Comparison of ENCODE assay signal across 16 cellular contexts in the genomic region with DNA sequence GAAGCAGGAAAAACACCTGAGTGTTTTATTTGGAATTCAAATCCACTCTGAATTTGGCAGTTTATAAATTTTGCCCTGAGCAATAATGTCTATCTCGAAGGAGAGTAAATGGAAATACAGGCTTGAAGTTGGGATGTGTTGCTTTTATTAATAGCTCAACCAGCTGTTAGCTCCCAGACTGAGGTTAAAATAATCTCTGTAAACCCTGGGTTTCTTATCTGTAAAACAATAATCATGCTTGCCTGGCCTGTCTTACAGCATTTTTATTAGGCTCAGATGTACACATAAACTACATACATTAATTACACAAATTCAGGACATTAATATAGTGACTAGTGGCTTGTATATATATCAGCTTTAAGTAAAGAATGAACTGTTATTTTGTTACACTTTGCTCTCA.
DNase-seq lines count a peak whose midpoint lies in the region; ATAC-seq and TF ChIP-seq lines count a peak whose summit lies in the region.
"Had no signal": no experiment of that assay in that cellular context is flagged by ENCODE, and none has a peak within 500 bp of the region (broad histone marks: within the 10 kb centered on the region; RNA-seq: fewer than 3 reads in every experiment).

No MANE protein-coding gene starts in this region.

- H3K4me1 ChIP-seq in lower lobe of right lung (peaks cover 43% of the 10 kb centered on the region), stomach (peaks cover 39 to 60% (median 55%) of the 10 kb centered on the region in 4 donors)

- no peaks in the 10 kb centered on the region for H3K27me3 Mint-ChIP-seq in IgD-negative memory B cell
- H3K27me3 Mint-ChIP-seq in brain: no peaks in the 10 kb centered on the region
- no peaks in the 10 kb centered on the region; the same call in 1 of the 2 replicates for H3K27me3 Mint-ChIP-seq in HFFc6 (ENCODE audit: insufficient read depth)
- H3K27me3 Mint-ChIP-seq in activated CD8-positive, alpha-beta T cell treated with anti-CD3 and anti-CD28 coated beads for 36 hours: no peaks in the 10 kb centered on the region
- H3K27me3 Mint-ChIP-seq: activated CD4-positive, alpha-beta memory T cell treated with anti-CD3 and anti-CD28 coated beads for 36 hours; activated naive CD8-positive, alpha-beta T cell treated with anti-CD3 and anti-CD28 coated beads, Interleukin-2, amount 10 ng/mL, durations not matched to agents 7 days and 5 days; stimulated activated naive CD8-positive, alpha-beta T cell treated with anti-CD3 and anti-CD28 coated beads, Interleukin-15, amount 100 ng/mL, for 72 hours had no signal

- no peak overlapping the region for H3K4me3 ChIP-seq in lower lobe of right lung
- H3K4me3 ChIP-seq in stomach: no peak overlapping the region
- H3K4me3 ChIP-seq: ovary had no signal

- no peak for TF ChIP-seq EP300 in stomach (IDR thresholded peaks at IDR 0.05)

- H3K9me3 ChIP-seq in lower lobe of right lung: no peaks in the 10 kb centered on the region
- H3K9me3 ChIP-seq in stomach: no peaks in the 10 kb centered on the region
- H3K9me3 ChIP-seq: ovary had no signal

- H3K36me3 ChIP-seq in lower lobe of right lung: no peaks in the 10 kb centered on the region
- H3K36me3 ChIP-seq in stomach: no peaks in the 10 kb centered on the region
- H3K36me3 ChIP-seq: ovary had no signal

- peaks cover 37 to 52% (median 47%) of the 10 kb centered on the region in 3 donors for H3K4me1 Mint-ChIP-seq in IgD-negative memory B cell
- peaks cover 31% of the 10 kb centered on the region for H3K4me1 Mint-ChIP-seq in brain
- H3K4me1 Mint-ChIP-seq in HFFc6 (ENCODE audit: low read depth): peaks cover 27% of the 10 kb centered on the region
- H3K4me1 Mint-ChIP-seq in activated CD8-positive, alpha-beta T cell treated with anti-CD3 and anti-CD28 coated beads for 36 hours (ENCODE audit: low read depth): peaks cover 41% of the 10 kb centered on the region

- H3K36me3 Mint-ChIP-seq in IgD-negative memory B cell (peaks cover 11% of the 10 kb centered on the region), brain (peaks cover 30% of the 10 kb centered on the region), HFFc6 (ENCODE audit: low read depth) (peaks cover 7% of the 10 kb centered on the region)
- H3K36me3 Mint-ChIP-seq in activated CD8-positive, alpha-beta T cell treated with anti-CD3 and anti-CD28 coated beads for 36 hours (ENCODE audit: low read depth): peaks cover 36% of the 10 kb centered on the region

- H3K4me3 Mint-ChIP-seq in IgD-negative memory B cell (no peak overlapping the region), brain (no peak overlapping the region), HFFc6 (no peak overlapping the region)
- H3K4me3 Mint-ChIP-seq in activated CD8-positive, alpha-beta T cell treated with anti-CD3 and anti-CD28 coated beads for 36 hours: no peak overlapping the region
- H3K4me3 Mint-ChIP-seq: activated CD4-positive, alpha-beta memory T cell treated with anti-CD3 and anti-CD28 coated beads for 36 hours; activated naive CD8-positive, alpha-beta T cell treated with anti-CD3 and anti-CD28 coated beads, Interleukin-2, amount 10 ng/mL, durations not matched to agents 7 days and 5 days; activated T-cell treated with anti-CD3 and anti-CD28 coated beads, Interleukin-2, amount 50 U/mL, for 4 hours; stimulated activated naive CD8-positive, alpha-beta T cell treated with anti-CD3 and anti-CD28 coated beads, Interleukin-15, amount 100 ng/mL, for 72 hours had no signal

- DNase-seq in lower lobe of right lung: no peak
- DNase-seq in stomach: no peak
- DNase-seq in HFFc6: no peak
- no peak for DNase-seq in kidney glomerular epithelial cell (lab: John Stamatoyannopoulos, UW)
- no peak for DNase-seq in activated CD8-positive, alpha-beta T cell treated with anti-CD3 and anti-CD28 coated beads for 36 hours
- DNase-seq: activated CD4-positive, alpha-beta memory T cell treated with anti-CD3 and anti-CD28 coated beads for 36 hours; activated naive CD8-positive, alpha-beta T cell treated with anti-CD3 and anti-CD28 coated beads, Interleukin-2, amount 10 ng/mL, durations not matched to agents 7 days and 5 days; activated T-cell treated with anti-CD3 and anti-CD28 coated beads, Interleukin-2, amount 50 U/mL, for 4 hours; GF-D8; stimulated activated naive CD8-positive, alpha-beta T cell treated with anti-CD3 and anti-CD28 coated beads, Interleukin-15, amount 100 ng/mL, for 72 hours; SW 1271 had no signal

- H3K9me3 Mint-ChIP-seq in IgD-negative memory B cell (peaks cover 0 to 2% (median 0%) of the 10 kb centered on the region in 3 donors), brain (peaks cover 0 to 4% (median 0%) of the 10 kb centered on the region in 5 experiments), HFFc6 (no peaks in the 10 kb centered on the region)
- no peaks in the 10 kb centered on the region for H3K9me3 Mint-ChIP-seq in activated CD8-positive, alpha-beta T cell treated with anti-CD3 and anti-CD28 coated beads for 36 hours
- H3K9me3 Mint-ChIP-seq: activated CD4-positive, alpha-beta memory T cell treated with anti-CD3 and anti-CD28 coated beads for 36 hours; activated naive CD8-positive, alpha-beta T cell treated with anti-CD3 and anti-CD28 coated beads, Interleukin-2, amount 10 ng/mL, durations not matched to agents 7 days and 5 days; activated T-cell treated with anti-CD3 and anti-CD28 coated beads, Interleukin-2, amount 50 U/mL, for 4 hours had no signal

- TF ChIP-seq CTCF in brain (conservative IDR thresholded peaks at IDR 0.05) (no peak), lower lobe of right lung (IDR thresholded peaks at IDR 0.05) (no peak), stomach (IDR thresholded peaks at IDR 0.05) (no peak), HFFc6 (IDR thresholded peaks at IDR 0.05) (no peak)
- TF ChIP-seq CTCF in activated CD8-positive, alpha-beta T cell treated with anti-CD3 and anti-CD28 coated beads for 36 hours (IDR thresholded peaks at IDR 0.05): no peak

- POLR2A ChIA-PET in activated CD8-positive, alpha-beta T cell treated with anti-CD3 and anti-CD28 coated beads for 36 hours (lab: Charles Lee): interaction anchor here (1.6 kb wide), 1 partner anchor 14 kb away, joined by 3 read pairs; no protein-coding TSS in a partner anchor

- CTCF ChIA-PET in activated CD8-positive, alpha-beta T cell treated with anti-CD3 and anti-CD28 coated beads for 36 hours (lab: Charles Lee): interaction anchor here (1.6 kb wide), 2 partner anchors 9 to 10 kb away, joined by 5 to 9 read pairs; no protein-coding TSS in a partner anchor

- intact Hi-C loops in lower lobe of right lung (cut with DNase I): no loop called here
- intact Hi-C loops in stomach (cut with DNase I; ENCODE audit: low total_unique reads): no loop called here
- intact Hi-C loops in activated CD8-positive, alpha-beta T cell treated with anti-CD3 and anti-CD28 coated beads for 36 hours (cut with micrococcal nuclease): no loop called here

- no peak for ATAC-seq in lower lobe of right lung
- ATAC-seq in activated CD8-positive, alpha-beta T cell treated with anti-CD3 and anti-CD28 coated beads for 36 hours: no peak
- no peak for ATAC-seq in HG03175 (IDR thresholded peaks at IDR 0.05; ENCODE audit: unreplicated experiment)
- ATAC-seq: activated T-cell treated with anti-CD3 and anti-CD28 coated beads, Interleukin-2, amount 50 U/mL, for 4 hours; stimulated activated naive CD8-positive, alpha-beta T cell treated with anti-CD3 and anti-CD28 coated beads, Interleukin-15, amount 100 ng/mL, for 72 hours had no signal

- WGBS in stomach, 5 donors: 16 to 45% (median 36%) methylated on average over 1 of the region's 1 CpG

- TF ChIP-seq POLR2A in stomach (IDR thresholded peaks at IDR 0.05): no peak

- H3K27me3 ChIP-seq in lower lobe of right lung (ENCODE audit: low read depth) (no peaks in the 10 kb centered on the region), stomach (no peaks in the 10 kb centered on the region)
- H3K27me3 ChIP-seq: ovary had no signal

- peak overlapping the region; percentile 51 for H3K27ac ChIP-seq in lower lobe of right lung
- H3K27ac ChIP-seq in stomach: peak overlapping the region in 4 of 5 donors; percentile 22 to 74 (median 67)
- H3K27ac ChIP-seq: KMS-11 had no signal

- H3K27ac Mint-ChIP-seq in IgD-negative memory B cell (peak overlapping the region in 2 of 3 donors; percentile 39 to 40), brain (peak overlapping the region in 3 of 5 experiments; percentile 42 to 65 (median 61)), HFFc6 (no peak overlapping the region)
- no peak overlapping the region for H3K27ac Mint-ChIP-seq in activated CD8-positive, alpha-beta T cell treated with anti-CD3 and anti-CD28 coated beads for 36 hours
- H3K27ac Mint-ChIP-seq: activated CD4-positive, alpha-beta memory T cell treated with anti-CD3 and anti-CD28 coated beads for 36 hours; activated naive CD8-positive, alpha-beta T cell treated with anti-CD3 and anti-CD28 coated beads, Interleukin-2, amount 10 ng/mL, durations not matched to agents 7 days and 5 days had no signal

Comparison
In these comparisons a context has a peak if more than half of its experiments do, and no peak if none do; other contexts are left out.
1. H3K27ac Mint-ChIP-seq: peak in IgD-negative memory B cell (2 of 3) and brain (3 of 5); none in HFFc6 (single experiment) and activated CD8-positive, alpha-beta T cell treated with anti-CD3 and anti-CD28 coated beads for 36 hours (single experiment).